Comparison of ENCODE assay signal across 12 cellular contexts in the genomic region with DNA sequence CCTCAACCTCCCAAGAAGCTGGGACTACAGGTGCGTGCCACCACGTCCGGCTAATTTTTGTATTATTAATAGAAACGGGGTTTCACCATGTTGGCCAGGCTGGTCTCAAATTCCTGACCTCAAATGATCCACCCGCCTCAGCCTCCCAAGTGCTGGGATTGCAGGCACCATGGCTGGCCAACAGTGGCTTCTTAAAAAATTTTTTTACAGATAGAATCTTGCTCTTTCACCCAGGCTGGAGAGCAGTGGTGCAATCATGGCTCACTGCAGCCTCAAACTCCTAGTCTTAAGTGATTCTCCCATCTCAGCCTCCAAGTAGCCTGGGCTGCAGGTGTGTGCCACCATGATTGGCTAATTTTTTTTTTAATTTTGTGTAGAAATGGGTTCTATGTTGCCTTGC. TPM values are rescaled to one million over a fixed set of nuclear protein-coding genes. Genes with fewer than 3 reads are reported as not detected.
"Had no signal": no experiment of that assay in that cellular context is flagged by ENCODE, and none has a peak within 500 bp of the region (broad histone marks: within the 10 kb centered on the region; RNA-seq: fewer than 3 reads in every experiment).

No MANE protein-coding gene starts in this region.

RNA-seq across cellular contexts. Expression of a gene that starts 40.7 kb away (rescaled TPM):
- total RNA-seq: stomach, subcutaneous adipose tissue, suprapubic skin, temporal lobe, thoracic aorta, thyroid gland, tibial nerve, upper lobe of right lung, ureter, urinary bladder, uterus, vagina had no signal
- polyA plus RNA-seq: stomach had no signal
